9 cellular contexts compared by ENCODE assay signal in the genomic region with DNA sequence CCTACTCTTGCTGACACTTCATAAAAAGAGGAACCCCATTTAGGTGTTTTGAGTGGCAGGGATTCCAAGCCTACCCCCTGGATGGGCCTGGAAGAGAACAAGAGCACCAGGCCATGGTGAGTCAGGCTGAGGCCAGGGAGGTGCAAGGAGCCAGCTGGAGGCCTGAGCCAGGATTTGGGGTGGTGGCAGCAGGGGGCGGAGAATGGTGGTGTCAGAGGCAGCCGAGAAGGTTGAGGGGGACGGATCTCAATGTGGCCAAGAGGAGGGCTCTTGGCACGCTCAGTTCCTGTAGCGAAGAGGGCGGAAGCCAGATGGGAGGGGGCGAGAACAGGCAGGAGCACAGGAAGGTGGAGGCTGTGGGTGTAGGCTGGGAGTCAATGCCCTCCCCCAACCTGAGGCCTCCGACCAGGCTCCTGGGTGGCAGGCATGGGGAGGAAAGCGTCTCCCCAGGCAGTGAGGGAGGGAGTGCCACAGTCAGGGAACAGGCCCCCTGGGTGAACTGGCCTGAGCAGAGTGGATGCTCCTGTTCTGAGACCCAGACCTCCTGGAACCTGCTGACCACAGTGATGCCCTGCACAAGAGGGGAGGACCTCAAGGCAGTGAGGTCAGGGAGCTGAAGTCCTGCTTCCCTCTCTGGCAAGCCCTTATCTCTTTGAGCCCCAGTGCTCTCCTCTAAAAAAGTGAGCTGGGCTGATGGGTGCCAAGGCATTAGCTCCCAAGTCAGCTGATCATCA. TPM values are rescaled to one million over a fixed set of nuclear protein-coding genes. Genes with fewer than 3 reads are reported as not detected.
DNase-seq lines count a peak whose midpoint lies in the region; ATAC-seq and TF ChIP-seq lines count a peak whose summit lies in the region.
"Had no signal": no experiment of that assay in that cellular context is flagged by ENCODE, and none has a peak within 500 bp of the region (broad histone marks: within the 10 kb centered on the region; RNA-seq: fewer than 3 reads in every experiment).

No MANE protein-coding gene starts in this region.

- WGBS in transverse colon (ENCODE audit: low coverage in 1 of 2), 2 donors, result 53 to 66% methylated on average over 3 to 9 of the region's 9 CpGs

- H3K27ac Mint-ChIP-seq in activated T-cell treated with anti-CD3 and anti-CD28 coated beads, Interleukin-2, amount 50 U/mL, for 24 hours, result peak overlapping the region; percentile 28
- H3K27ac Mint-ChIP-seq in activated CD8-positive, alpha-beta T cell treated with anti-CD3 and anti-CD28 coated beads, Interleukin-2, amount 10 ng/mL, durations not matched to agents 7 days and 5 days, result peak overlapping the region; percentile 89
- H3K27ac Mint-ChIP-seq in stimulated activated naive B cell treated with anti-CD40 and anti-IgM and Interleukin-4, amounts not matched to agents 10 μg/mL and 1 μg/mL and 100 μg/mL, for 72 hours, result peak overlapping the region; percentile 84

- H3K36me3 Mint-ChIP-seq in activated T-cell treated with anti-CD3 and anti-CD28 coated beads, Interleukin-2, amount 50 U/mL, for 24 hours (ENCODE audit: low read depth), result no peaks in the 10 kb centered on the region
- H3K36me3 Mint-ChIP-seq in activated CD8-positive, alpha-beta T cell treated with anti-CD3 and anti-CD28 coated beads, Interleukin-2, amount 10 ng/mL, durations not matched to agents 7 days and 5 days (ENCODE audit: low read depth), result no peaks in the 10 kb centered on the region
- no peaks in the 10 kb centered on the region for H3K36me3 Mint-ChIP-seq in stimulated activated naive B cell treated with anti-CD40 and anti-IgM and Interleukin-4, amounts not matched to agents 10 μg/mL and 1 μg/mL and 100 μg/mL, for 72 hours

- H3K27ac ChIP-seq in transverse colon, result no peak overlapping the region

- CTCF ChIA-PET in activated CD8-positive, alpha-beta T cell treated with anti-CD3 and anti-CD28 coated beads, Interleukin-2, amount 10 ng/mL, durations not matched to agents 7 days and 5 days (lab: Charles Lee), result interaction anchor here (1.2 to 6.4 kb wide), 8 partner anchors 8 to 125 kb away, joined by 3 to 117 read pairs (median 10); a partner anchor contains a TSS

- ATAC-seq in activated CD8-positive, alpha-beta T cell treated with anti-CD3 and anti-CD28 coated beads, Interleukin-2, amount 10 ng/mL, durations not matched to agents 7 days and 5 days, result peak; percentile 85
- ATAC-seq in stimulated activated naive B cell treated with anti-CD40 and anti-IgM and Interleukin-4, amounts not matched to agents 10 μg/mL and 1 μg/mL and 100 μg/mL, for 72 hours (replicated peaks), result peak; percentile 28 to 44
- no peak for ATAC-seq in GM18520 (IDR thresholded peaks at IDR 0.05; ENCODE audit: unreplicated experiment)

- H3K9me3 Mint-ChIP-seq in activated T-cell treated with anti-CD3 and anti-CD28 coated beads, Interleukin-2, amount 50 U/mL, for 24 hours, result no peaks in the 10 kb centered on the region
- no peaks in the 10 kb centered on the region for H3K9me3 Mint-ChIP-seq in activated CD8-positive, alpha-beta T cell treated with anti-CD3 and anti-CD28 coated beads, Interleukin-2, amount 10 ng/mL, durations not matched to agents 7 days and 5 days (ENCODE audit: insufficient read depth)
- H3K9me3 Mint-ChIP-seq in stimulated activated naive B cell treated with anti-CD40 and anti-IgM and Interleukin-4, amounts not matched to agents 10 μg/mL and 1 μg/mL and 100 μg/mL, for 72 hours, result no peaks in the 10 kb centered on the region

- peaks cover 30% of the 10 kb centered on the region for H3K4me1 Mint-ChIP-seq in activated T-cell treated with anti-CD3 and anti-CD28 coated beads, Interleukin-2, amount 50 U/mL, for 24 hours (ENCODE audit: low read depth)
- peaks cover 41% of the 10 kb centered on the region for H3K4me1 Mint-ChIP-seq in activated CD8-positive, alpha-beta T cell treated with anti-CD3 and anti-CD28 coated beads, Interleukin-2, amount 10 ng/mL, durations not matched to agents 7 days and 5 days (ENCODE audit: low read depth)
- peaks cover 25 to 49% of the 10 kb centered on the region in 2 donors for H3K4me1 Mint-ChIP-seq in stimulated activated naive B cell treated with anti-CD40 and anti-IgM and Interleukin-4, amounts not matched to agents 10 μg/mL and 1 μg/mL and 100 μg/mL, for 72 hours

- in situ Hi-C loops in transverse colon (cut with MboI; ENCODE audit: low pct_ligation_motif_present in 1 of 4, low pct_unique_long_range_greater_than_20kb in 1 of 4, low sequenced_read_pairs in 3 of 4), result loop anchor here in 2 of 4 donors (25.0 kb wide), 2 partner anchors 163 to 1038 kb away; a partner anchor contains a TSS

- no peak for TF ChIP-seq EP300 in transverse colon (IDR thresholded peaks at IDR 0.05; ENCODE audit: low read depth)

- TF ChIP-seq CTCF in transverse colon (IDR thresholded peaks at IDR 0.05), result no peak

- H3K4me3 Mint-ChIP-seq in activated T-cell treated with anti-CD3 and anti-CD28 coated beads, Interleukin-2, amount 50 U/mL, for 24 hours, result no peak overlapping the region
- peak overlapping the region; percentile 28 for H3K4me3 Mint-ChIP-seq in activated CD8-positive, alpha-beta T cell treated with anti-CD3 and anti-CD28 coated beads, Interleukin-2, amount 10 ng/mL, durations not matched to agents 7 days and 5 days
- peak overlapping the region; percentile 2 to 57 for H3K4me3 Mint-ChIP-seq in stimulated activated naive B cell treated with anti-CD40 and anti-IgM and Interleukin-4, amounts not matched to agents 10 μg/mL and 1 μg/mL and 100 μg/mL, for 72 hours

- peaks cover 28% of the 10 kb centered on the region for H3K27me3 Mint-ChIP-seq in activated T-cell treated with anti-CD3 and anti-CD28 coated beads, Interleukin-2, amount 50 U/mL, for 24 hours
- peaks cover 14% of the 10 kb centered on the region for H3K27me3 Mint-ChIP-seq in activated CD8-positive, alpha-beta T cell treated with anti-CD3 and anti-CD28 coated beads, Interleukin-2, amount 10 ng/mL, durations not matched to agents 7 days and 5 days (ENCODE audit: low read depth)
- H3K27me3 Mint-ChIP-seq in stimulated activated naive B cell treated with anti-CD40 and anti-IgM and Interleukin-4, amounts not matched to agents 10 μg/mL and 1 μg/mL and 100 μg/mL, for 72 hours, result peaks cover 18 to 29% of the 10 kb centered on the region in 2 donors

- H3K4me1 ChIP-seq in transverse colon, result peaks cover 11 to 27% (median 19%) of the 10 kb centered on the region in 4 donors

- DNase-seq in activated T-cell treated with anti-CD3 and anti-CD28 coated beads, Interleukin-2, amount 50 U/mL, for 24 hours, result no peak
- no peak for DNase-seq in activated T-cell treated with anti-CD3 and anti-CD28 coated beads for 4 hours
- peak in 59 of 76 experiments; percentile 17 to 77 (median 56) for DNase-seq in HUDEP-2 (lab: John Stamatoyannopoulos, UW; ENCODE audit: unreplicated experiment in 76 of 76)
- DNase-seq in activated CD8-positive, alpha-beta T cell treated with anti-CD3 and anti-CD28 coated beads, Interleukin-2, amount 10 ng/mL, durations not matched to agents 7 days and 5 days, result peak; percentile 87
- DNase-seq in stimulated activated naive B cell treated with anti-CD40 and anti-IgM and Interleukin-4, amounts not matched to agents 10 μg/mL and 1 μg/mL and 100 μg/mL, for 72 hours, result no peak
- no peak for DNase-seq in transverse colon
- DNase-seq in NCI-H2107 (lab: John Stamatoyannopoulos, UW), result no peak
- DNase-seq: NCI-H526 treated with DMSO at 0.1 percent for 48 hours had no signal

- H3K9me3 ChIP-seq in transverse colon, result no peaks in the 10 kb centered on the region

- TF ChIP-seq POLR2A in transverse colon (IDR thresholded peaks at IDR 0.05), result no peak

- POLR2A ChIA-PET in activated CD8-positive, alpha-beta T cell treated with anti-CD3 and anti-CD28 coated beads, Interleukin-2, amount 10 ng/mL, durations not matched to agents 7 days and 5 days (lab: Charles Lee), result no interaction called here

- peaks cover 25% of the 10 kb centered on the region for H3K27me3 ChIP-seq in transverse colon

- no peak overlapping the region for H3K4me3 ChIP-seq in transverse colon

- intact Hi-C loops in transverse colon (cut with DNase I; ENCODE audit: low total_unique reads), result no loop called here

- H3K36me3 ChIP-seq in transverse colon, result no peaks in the 10 kb centered on the region

RNA-seq across cellular contexts. Expression of a gene that starts 13.9 kb away (rescaled TPM):
- under 1 TPM; 0.47 to 0.57 TPM for total RNA-seq in activated CD8-positive, alpha-beta T cell treated with anti-CD3 and anti-CD28 coated beads, Interleukin-2, amount 10 ng/mL, durations not matched to agents 7 days and 5 days
- total RNA-seq in transverse colon, result under 1 TPM in 1 of 4 donors, not detected in 3; 0.48 TPM

RNA-seq across cellular contexts. Expression of a gene that starts 41.3 kb away (rescaled TPM):
- total RNA-seq in activated CD8-positive, alpha-beta T cell treated with anti-CD3 and anti-CD28 coated beads, Interleukin-2, amount 10 ng/mL, durations not matched to agents 7 days and 5 days, result 10 to 100 TPM; 26.4 to 28.4 TPM
- total RNA-seq in transverse colon, result 10 to 100 TPM in 3 of 4 donors, 1 to 10 TPM in 1; 7.5 to 30.4 (median 15.2) TPM

RNA-seq across cellular contexts. Expression of a gene that starts 47.3 kb away (rescaled TPM):
- total RNA-seq in activated CD8-positive, alpha-beta T cell treated with anti-CD3 and anti-CD28 coated beads, Interleukin-2, amount 10 ng/mL, durations not matched to agents 7 days and 5 days, result 100 to 1,000 TPM; 103 to 120 TPM
- total RNA-seq in transverse colon, result 10 to 100 TPM in 3 of 4 donors, 1 to 10 TPM in 1; 6.0 to 35.9 (median 19.4) TPM

RNA-seq across cellular contexts. Expression of a gene that starts 56.4 kb away (rescaled TPM):
- 10 to 100 TPM; 65.4 to 65.8 TPM for total RNA-seq in activated CD8-positive, alpha-beta T cell treated with anti-CD3 and anti-CD28 coated beads, Interleukin-2, amount 10 ng/mL, durations not matched to agents 7 days and 5 days
- total RNA-seq in transverse colon, result 10 to 100 TPM in 2 of 4 donors, 1 to 10 TPM in 1, not detected in 1; 1.6 to 36.8 (median 34.0) TPM

Comparison
In these comparisons a context has a peak if more than half of its experiments do, and no peak if none do; other contexts are left out.
1. DNase-seq: peak in HUDEP-2 (59 of 76) and activated CD8-positive, alpha-beta T cell treated with anti-CD3 and anti-CD28 coated beads, Interleukin-2, amount 10 ng/mL, durations not matched to agents 7 days and 5 days (single experiment); none in activated T-cell treated with anti-CD3 and anti-CD28 coated beads, Interleukin-2, amount 50 U/mL, for 24 hours (single experiment), activated T-cell treated with anti-CD3 and anti-CD28 coated beads for 4 hours (single experiment), stimulated activated naive B cell treated with anti-CD40 and anti-IgM and Interleukin-4, amounts not matched to agents 10 μg/mL and 1 μg/mL and 100 μg/mL, for 72 hours (single experiment), transverse colon (single experiment) and NCI-H2107 (single experiment).
2. H3K27ac Mint-ChIP-seq: peak in every context shown above with its lines; median percentile 89 in activated CD8-positive, alpha-beta T cell treated with anti-CD3 and anti-CD28 coated beads, Interleukin-2, amount 10 ng/mL, durations not matched to agents 7 days and 5 days; 84 in stimulated activated naive B cell treated with anti-CD40 and anti-IgM and Interleukin-4, amounts not matched to agents 10 μg/mL and 1 μg/mL and 100 μg/mL, for 72 hours; 28 in activated T-cell treated with anti-CD3 and anti-CD28 coated beads, Interleukin-2, amount 50 U/mL, for 24 hours.